ENCODE assay signal across 18 cellular contexts in the genomic region with DNA sequence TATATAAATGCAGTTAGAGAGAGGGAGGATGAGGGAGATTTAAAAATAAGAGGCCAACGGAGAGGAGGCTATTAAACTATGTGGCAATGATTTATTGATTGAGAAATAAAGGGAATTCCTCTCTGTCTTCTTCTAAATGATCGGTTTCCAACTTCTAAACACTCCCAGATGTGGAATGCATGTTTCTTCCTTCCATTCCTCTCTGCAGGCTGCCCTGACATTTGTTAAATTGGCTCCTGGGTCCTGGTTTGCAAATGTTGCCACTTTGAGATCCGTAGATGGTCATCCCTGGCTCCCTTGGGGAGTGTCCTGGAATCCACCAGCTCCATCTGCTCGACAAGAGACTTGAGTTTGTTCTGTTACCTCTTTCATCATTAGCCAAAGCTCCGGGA. TPM values are rescaled to one million over a fixed set of nuclear protein-coding genes. Genes with fewer than 3 reads are reported as not detected.
DNase-seq lines count a peak whose midpoint lies in the region; ATAC-seq and TF ChIP-seq lines count a peak whose summit lies in the region.
"Had no signal": no experiment of that assay in that cellular context is flagged by ENCODE, and none has a peak within 500 bp of the region (broad histone marks: within the 10 kb centered on the region; RNA-seq: fewer than 3 reads in every experiment).

No MANE protein-coding gene starts in this region.

- ATAC-seq in mucosa of descending colon (peak; percentile 17), HG03097 (IDR thresholded peaks at IDR 0.05; ENCODE audit: low FRiP score, unreplicated experiment) (no peak), HG02623 (IDR thresholded peaks at IDR 0.05; ENCODE audit: unreplicated experiment) (no peak)
- ATAC-seq: activated CD8-positive, alpha-beta memory T cell treated with anti-CD3 and anti-CD28 coated beads, Interleukin-2, amount 10 ng/mL, durations not matched to agents 7 days and 5 days; activated naive CD4-positive, alpha-beta T cell treated with anti-CD3 and anti-CD28 coated beads, Interleukin-2, amount 50 U/mL, for 72 hours had no signal

- POLR2A ChIA-PET in HEK293T (lab: Yijun Ruan, JAX) (interaction anchor here (0.6 kb wide), 1 partner anchor 10 kb away, joined by 3 read pairs; the partner anchor contains the start of gene C1orf198), PC-9 (lab: Charles Lee; ENCODE audit: unreplicated experiment) (no interaction called here)

- H3K27me3 Mint-ChIP-seq in type B pancreatic cell: peaks cover 25% of the 10 kb centered on the region

- CTCF ChIA-PET in HEK293T (lab: Yijun Ruan, JAX): no interaction called here
- CTCF ChIA-PET in PC-9 (lab: Charles Lee): no interaction called here

- peaks cover 35% of the 10 kb centered on the region for H3K27me3 ChIP-seq in PC-9 (ENCODE audit: insufficient read depth, low read depth)
- H3K27me3 ChIP-seq: colonic mucosa, SJSA1 had no signal

- peak overlapping the region; percentile 57 for H3K4me3 Mint-ChIP-seq in type B pancreatic cell
- H3K4me3 Mint-ChIP-seq: activated CD8-positive, alpha-beta memory T cell treated with anti-CD3 and anti-CD28 coated beads, Interleukin-2, amount 10 ng/mL, durations not matched to agents 7 days and 5 days; neural crest cell had no signal

- peaks cover 42% of the 10 kb centered on the region for H3K4me1 Mint-ChIP-seq in type B pancreatic cell (ENCODE audit: unreplicated experiment)
- H3K4me1 Mint-ChIP-seq: activated CD8-positive, alpha-beta memory T cell treated with anti-CD3 and anti-CD28 coated beads, Interleukin-2, amount 10 ng/mL, durations not matched to agents 7 days and 5 days had no signal

- no peak for DNase-seq in HEK293T (ENCODE audit: extremely low spot score)
- peak; percentile 57 for DNase-seq in choroid plexus epithelial cell (ENCODE audit: low read depth)
- DNase-seq in mucosa of descending colon: no peak
- DNase-seq in type B pancreatic cell (ENCODE audit: extremely low spot score, unreplicated experiment): no peak
- no peak for DNase-seq in NCI-H2029 treated with DMSO at 0.1 percent for 48 hours (lab: John Stamatoyannopoulos, UW)
- DNase-seq in PC-9: no peak
- DNase-seq: activated CD8-positive, alpha-beta memory T cell treated with anti-CD3 and anti-CD28 coated beads, Interleukin-2, amount 10 ng/mL, durations not matched to agents 7 days and 5 days; colonic mucosa; DMS153; Kasumi-1; kidney glomerular epithelial cell; NCI-H2081 treated with DMSO at 0.1 percent for 48 hours had no signal

- no peak overlapping the region for H2AFZ ChIP-seq in PC-9

- no peaks in the 10 kb centered on the region for H3K36me3 Mint-ChIP-seq in type B pancreatic cell
- H3K36me3 Mint-ChIP-seq: activated CD8-positive, alpha-beta memory T cell treated with anti-CD3 and anti-CD28 coated beads, Interleukin-2, amount 10 ng/mL, durations not matched to agents 7 days and 5 days had no signal

- no peaks in the 10 kb centered on the region for H3K9me2 ChIP-seq in PC-9 (ENCODE audit: insufficient read depth)

- H4K20me1 ChIP-seq in PC-9 (ENCODE audit: insufficient read depth): no peaks in the 10 kb centered on the region

- H3K27ac ChIP-seq in PC-9: no peak overlapping the region
- H3K27ac ChIP-seq: colonic mucosa, SJSA1, thoracic aorta had no signal

- H3K4me1 ChIP-seq in mucosa of descending colon (ENCODE audit: low read depth) (no peaks in the 10 kb centered on the region), PC-9 (replicated peaks; ENCODE audit: insufficient read depth) (no peaks in the 10 kb centered on the region)
- H3K4me1 ChIP-seq: colonic mucosa had no signal

- H3K9me3 ChIP-seq in mucosa of descending colon: no peaks in the 10 kb centered on the region
- no peaks in the 10 kb centered on the region for H3K9me3 ChIP-seq in PC-9 (ENCODE audit: insufficient read depth, low read depth)
- H3K9me3 ChIP-seq: colonic mucosa, SJSA1, thoracic aorta had no signal

- intact Hi-C loops in mucosa of descending colon (cut with DNase I, micrococcal nuclease): no loop called here
- intact Hi-C loops in PC-9 (cut with micrococcal nuclease; ENCODE audit: unreplicated experiment): no loop called here

- H3K4me3 ChIP-seq in choroid plexus epithelial cell (ENCODE audit: low read depth, low read length) (no peak overlapping the region), mucosa of descending colon (no peak overlapping the region), PC-9 (no peak overlapping the region)
- H3K4me3 ChIP-seq: colonic mucosa, SJSA1, thoracic aorta had no signal

- H3K36me3 ChIP-seq in mucosa of descending colon (ENCODE audit: low read depth) (no peaks in the 10 kb centered on the region), PC-9 (ENCODE audit: low read depth) (no peaks in the 10 kb centered on the region)
- H3K36me3 ChIP-seq: colonic mucosa, SJSA1, thoracic aorta had no signal

- peak overlapping the region; percentile 61 for H3K27ac Mint-ChIP-seq in type B pancreatic cell
- H3K27ac Mint-ChIP-seq: activated CD8-positive, alpha-beta memory T cell treated with anti-CD3 and anti-CD28 coated beads, Interleukin-2, amount 10 ng/mL, durations not matched to agents 7 days and 5 days; activated naive CD4-positive, alpha-beta T cell treated with anti-CD3 and anti-CD28 coated beads, Interleukin-2, amount 50 U/mL, for 72 hours had no signal

- no peaks in the 10 kb centered on the region for H3F3A ChIP-seq in PC-9 (ENCODE audit: insufficient read depth, low read depth)

- peaks cover 5% of the 10 kb centered on the region for H3K9me3 Mint-ChIP-seq in type B pancreatic cell
- H3K9me3 Mint-ChIP-seq: activated naive CD4-positive, alpha-beta T cell treated with anti-CD3 and anti-CD28 coated beads, Interleukin-2, amount 50 U/mL, for 72 hours; neural crest cell had no signal

- TF ChIP-seq CTCF in choroid plexus epithelial cell (conservative IDR thresholded peaks at IDR 0.05; ENCODE audit: low read depth, low read length) (no peak), mucosa of descending colon (IDR thresholded peaks at IDR 0.05) (no peak), type B pancreatic cell (conservative IDR thresholded peaks at IDR 0.05) (no peak), PC-9 (conservative IDR thresholded peaks at IDR 0.05) (no peak)

- H3K4me2 ChIP-seq in PC-9: no peak overlapping the region

- no peaks in the 10 kb centered on the region for H3K79me2 ChIP-seq in PC-9 (ENCODE audit: low read depth)

- no TSS peak for BruUV-seq in PC-9 (replicated peaks; lab: Mats Ljungman, UMichigan)

TF ChIP-seq in HEK293T, 16 proteins besides CTCF, POLR2A, EP300 and RAD21:
- TF ChIP-seq FOXM1 (IDR thresholded peaks at IDR 0.05; ENCODE audit: borderline replicate concordance): no peak
- peak; percentile 45; the same call in 1 of the 2 replicates for TF ChIP-seq PKNOX1 (IDR thresholded peaks at IDR 0.05)

RNA-seq across cellular contexts. Expression of gene C1orf198, which starts 10.3 kb away (rescaled TPM):
- total RNA-seq in mucosa of descending colon (10 to 100 TPM in 2 of 3 donors, 1 to 10 TPM in 1; 9.8 to 35.9 (median 15.5) TPM), type B pancreatic cell (ENCODE audit: low replicate concordance) (42.1 and 62.5 TPM in 2 replicates), PC-9 (2021) (20.5 and 24.5 TPM in 2 replicates)
